In genomic region chr4:173332963-173333657, GRCh38 we compare ENCODE assay signal across 8 cellular contexts. TPM values are rescaled to one million over a fixed set of nuclear protein-coding genes. Genes with fewer than 3 reads are reported as not detected.
DNase-seq lines count a peak whose midpoint lies in the region; ATAC-seq and TF ChIP-seq lines count a peak whose summit lies in the region.

No MANE protein-coding gene starts in this region.

- H3K9me3 ChIP-seq in duodenal mucosa (ENCODE audit: control insufficient read depth in 1 of 2, low read length in 2 of 2) = no peaks in the 10 kb centered on the region

- TF ChIP-seq CTCF in GM13976 (IDR thresholded peaks at IDR 0.05; ENCODE audit: borderline replicate concordance, control extremely low read depth, extremely low read depth, insufficient read depth, missing control alignments) = no peak

- no peaks in the 10 kb centered on the region for H3K9me3 Mint-ChIP-seq in naive thymus-derived CD8-positive, alpha-beta T cell

- H3K27ac Mint-ChIP-seq in naive thymus-derived CD8-positive, alpha-beta T cell = peak overlapping the region; percentile 80 to 99 (median 95)

- H3K27me3 ChIP-seq in duodenal mucosa (ENCODE audit: control insufficient read depth in 1 of 2, insufficient read depth in 2 of 2, low read length in 2 of 2) = no peaks in the 10 kb centered on the region

- peak overlapping the region; percentile 100 for H3K27ac ChIP-seq in duodenal mucosa (ENCODE audit: low read depth, low read length)

- ATAC-seq in naive thymus-derived CD8-positive, alpha-beta T cell = no peak

- peaks cover 5 to 21% (median 10%) of the 10 kb centered on the region in 3 donors for H3K36me3 Mint-ChIP-seq in naive thymus-derived CD8-positive, alpha-beta T cell

- peaks cover 19 to 33% (median 24%) of the 10 kb centered on the region in 4 donors for H3K4me1 Mint-ChIP-seq in naive thymus-derived CD8-positive, alpha-beta T cell

- in situ Hi-C loops in GM13976 (cut with MboI; ENCODE audit: low sequenced_read_pairs, unreplicated experiment) = no loop called here

- peak; percentile 52 for DNase-seq in NCI-H146 (lab: John Stamatoyannopoulos, UW)
- no peak for DNase-seq in NCI-H146 treated with DMSO at 0.1 percent for 48 hours (lab: John Stamatoyannopoulos, UW; ENCODE audit: unreplicated experiment)
- peak; percentile 25 for DNase-seq in SW480 (ENCODE audit: low spot score)
- DNase-seq in naive thymus-derived CD8-positive, alpha-beta T cell = peak in 5 of 10 donors; percentile 6 to 57 (median 16)
- DNase-seq in COR-L47 (lab: John Stamatoyannopoulos, UW) = no peak
- DNase-seq in epidermal melanocyte (ENCODE audit: insufficient read length, low spot score) = no peak
- no peak for DNase-seq in GM13976 (ENCODE audit: low spot score)

- H3K27me3 Mint-ChIP-seq in naive thymus-derived CD8-positive, alpha-beta T cell = peaks cover 8 to 20% (median 10%) of the 10 kb centered on the region in 5 donors

- POLR2A ChIA-PET in naive thymus-derived CD8-positive, alpha-beta T cell (lab: Charles Lee) = interaction anchor here (0.9 to 7.1 kb wide), 6 partner anchors 20 to 951 kb away, joined by 3 to 271 read pairs (median 5); partner anchors contain the start of genes CEP44, FBXO8, GALNT7 and SAP30

- peak overlapping the region; percentile 89 to 96 (median 94) for H3K4me3 Mint-ChIP-seq in naive thymus-derived CD8-positive, alpha-beta T cell

- H3K4me1 ChIP-seq in duodenal mucosa (ENCODE audit: control insufficient read depth in 1 of 2, insufficient read depth in 2 of 2, low read length in 2 of 2) = peaks cover 17 to 20% of the 10 kb centered on the region in 2 donors

- H3K36me3 ChIP-seq in duodenal mucosa (ENCODE audit: control insufficient read depth in 1 of 2, insufficient read depth in 2 of 2, low read length in 2 of 2) = peaks cover 8 to 23% of the 10 kb centered on the region in 2 donors

- peak overlapping the region; percentile 83 to 90 for H3K4me3 ChIP-seq in duodenal mucosa (ENCODE audit: low read depth in 1 of 2, low read length in 2 of 2)

- peak overlapping the region; percentile 99 to 100 for H3K9ac ChIP-seq in duodenal mucosa (ENCODE audit: low read depth in 1 of 2, low read length in 2 of 2)

RNA-seq across cellular contexts. Expression of gene HMGB2, which starts 1.0 kb away (rescaled TPM):
- 100 to 1,000 TPM; 111 to 115 TPM for total RNA-seq in naive thymus-derived CD8-positive, alpha-beta T cell
- 100 to 1,000 TPM; 102 to 154 (median 142) TPM for polyA plus RNA-seq in naive thymus-derived CD8-positive, alpha-beta T cell

RNA-seq across cellular contexts. Expression of gene SAP30, which starts 37.6 kb away (rescaled TPM):
- total RNA-seq in naive thymus-derived CD8-positive, alpha-beta T cell = 1 to 10 TPM; 2.0 to 2.3 TPM
- polyA plus RNA-seq in naive thymus-derived CD8-positive, alpha-beta T cell = 1 to 10 TPM; 1.2 to 5.3 (median 1.3) TPM

Comparison
In these comparisons a context has a peak if more than half of its experiments do, and no peak if none do; other contexts are left out.
1. DNase-seq: peak in NCI-H146 (single experiment) and SW480 (single experiment); none in NCI-H146 treated with DMSO at 0.1 percent for 48 hours (single experiment), COR-L47 (single experiment), epidermal melanocyte (single experiment) and GM13976 (single experiment).